Comparison of ENCODE assay signal across 8 cellular contexts in genomic region chr1:67832737-67833594, GRCh38. TPM values are rescaled to one million over a fixed set of nuclear protein-coding genes. Genes with fewer than 3 reads are reported as not detected.
DNase-seq lines count a peak whose midpoint lies in the region; ATAC-seq lines count a peak whose summit lies in the region.

GNG12 (minus strand) TSS chr1:67833467; CDS start chr1:67707686, 125,781 bp downstream.

- H3K36me3 Mint-ChIP-seq in T-cell: no peaks in the 10 kb centered on the region

- H3K27ac Mint-ChIP-seq in T-cell: no peak within 1 kb of the TSS

- DNase-seq in NCI-H345 (lab: John Stamatoyannopoulos, UW) (peak; percentile 44), NCI-H345 treated with DMSO at 0.1 percent for 48 hours (lab: John Stamatoyannopoulos, UW; ENCODE audit: unreplicated experiment) (no peak), T-cell (peak in 2 of 34 experiments; percentile 2 to 6), left colon (peak; percentile 75 to 80)
- DNase-seq in stimulated activated CD4-positive, alpha-beta T cell treated with anti-CD3 and anti-CD28 coated beads, Interleukin-4, amount 100 ng/mL, for 1 hour: peak; percentile 29

- intact Hi-C loops in left colon (cut with DNase I, micrococcal nuclease): no loop called here

- H3K4me3 ChIP-seq in duodenal mucosa (ENCODE audit: low read depth in 1 of 2, low read length in 2 of 2): peak within 1 kb of the TSS; percentile 84 to 93

- no peaks in the 10 kb centered on the region for H3K9me3 Mint-ChIP-seq in T-cell

- peaks cover 45 to 61% of the 10 kb centered on the region in 2 donors for H3K27me3 Mint-ChIP-seq in T-cell

- peaks cover 0 to 7% of the 10 kb centered on the region in 2 donors for H3K27me3 ChIP-seq in duodenal mucosa (ENCODE audit: control insufficient read depth in 1 of 2, insufficient read depth in 2 of 2, low read length in 2 of 2)

- no peaks in the 10 kb centered on the region for H3K36me3 ChIP-seq in duodenal mucosa (ENCODE audit: control insufficient read depth in 1 of 2, insufficient read depth in 2 of 2, low read length in 2 of 2)

- H3K9ac ChIP-seq in duodenal mucosa (ENCODE audit: low read depth in 1 of 2, low read length in 2 of 2): peak within 1 kb of the TSS; percentile 73 to 80

- H3K4me1 ChIP-seq in duodenal mucosa (ENCODE audit: control insufficient read depth in 1 of 2, insufficient read depth in 2 of 2, low read length in 2 of 2): peaks cover 18 to 39% of the 10 kb centered on the region in 2 donors

- ATAC-seq in HG02981 (IDR thresholded peaks at IDR 0.05; ENCODE audit: unreplicated experiment) (peak; percentile 53), T-cell (replicated peaks in 1 of 4) (peak; percentile 40 to 59 (median 53)), left colon (peak; percentile 83), GM21515 (IDR thresholded peaks at IDR 0.05; ENCODE audit: unreplicated experiment) (no peak)

- peak within 1 kb of the TSS; percentile 89 for H3K27ac ChIP-seq in duodenal mucosa (ENCODE audit: low read depth, low read length)

- peaks cover 10 to 18% (median 14%) of the 10 kb centered on the region in 3 donors for H3K4me1 Mint-ChIP-seq in T-cell

- CTCF ChIA-PET in T-cell (lab: Charles Lee): no interaction called here

- peak within 1 kb of the TSS; percentile 58 to 77 (median 75) for H3K4me3 Mint-ChIP-seq in T-cell

- POLR2A ChIA-PET in T-cell (lab: Charles Lee): no interaction called here

- H3K9me3 ChIP-seq in duodenal mucosa (ENCODE audit: control insufficient read depth in 1 of 2, low read length in 2 of 2): no peaks in the 10 kb centered on the region

RNA-seq across cellular contexts. Expression of gene GNG12, which starts in this region (rescaled TPM):
- total RNA-seq in T-cell: under 1 TPM in 3 of 5 donors, not detected in 2; 0.26 to 0.44 (median 0.35) TPM
- 100 to 1,000 TPM; 146 to 162 TPM for total RNA-seq in left colon

Comparison
In these comparisons a context has a peak if more than half of its experiments do, and no peak if none do; other contexts are left out.
1. RNA of gene GNG12 (total RNA-seq): 146 to 162 TPM in left colon; 0.26 to 0.44 TPM in T-cell; every median in the first group is over 100 times any median in the second.
2. Peak in ATAC-seq in T-cell; RNA of the gene not detected or under 1 TPM.